ENCODE assay signal across 1 cellular context in genomic region chr19:17075860-17076538, GRCh38.
TF ChIP-seq lines count a peak whose summit lies in the region.

No MANE protein-coding gene starts in this region.

TF ChIP-seq in HEK293, 187 proteins besides CTCF, POLR2A, EP300 and RAD21 (continued from another document and continues in another):
- TF ChIP-seq PRDM10 (tag by site-specific recombination; IDR thresholded peaks at IDR 0.05) (peak; percentile 88), ZNF211 (tag by site-specific recombination; IDR thresholded peaks at IDR 0.05; ENCODE audit: low read depth) (no peak), SP2 (tag by site-specific recombination; IDR thresholded peaks at IDR 0.05) (peak; percentile 76), ZNF341 (tag by site-specific recombination; IDR thresholded peaks at IDR 0.05; ENCODE audit: low read depth) (peak; percentile 58; the same call in 1 of the 2 replicates), TRIM28 (IDR thresholded peaks at IDR 0.05; ENCODE audit: borderline replicate concordance, low read length) (no peak), ZBTB10 (tag by site-specific recombination; IDR thresholded peaks at IDR 0.05) (peak; percentile 83), GLI4 (tag by site-specific recombination; IDR thresholded peaks at IDR 0.05) (0 out of 2 replicates have a peak, but pooled peaks have one; percentile 79), BCL11B (tag by site-specific recombination; IDR thresholded peaks at IDR 0.05; ENCODE audit: low read depth) (peak; percentile 35; the same call in 1 of the 2 replicates), TCF7L2 (IDR thresholded peaks at IDR 0.05; ENCODE audit: borderline replicate concordance, low read depth, low read length) (no peak), HOXA7 (CRISPR knock-in tag; IDR thresholded peaks at IDR 0.05; ENCODE audit: borderline replicate concordance) (no peak), ZNF513 (tag by site-specific recombination; IDR thresholded peaks at IDR 0.05) (no peak), ZNF398 (tag by site-specific recombination; IDR thresholded peaks at IDR 0.05) (peak; percentile 98), ZNF133 (tag by site-specific recombination; IDR thresholded peaks at IDR 0.05) (0 out of 2 replicates have a peak, but pooled peaks have one; percentile 12), GLIS1 (tag by site-specific recombination; IDR thresholded peaks at IDR 0.05) (peak; percentile 70), ZIC2 (tag by site-specific recombination; IDR thresholded peaks at IDR 0.05) (peak; percentile 44; the same call in 1 of the 2 replicates), SP3 (tag by site-specific recombination; IDR thresholded peaks at IDR 0.05) (peak; percentile 38; the same call in 1 of the 2 replicates), ZNF248 (tag by site-specific recombination; IDR thresholded peaks at IDR 0.05) (no peak), REPIN1 (tag by site-specific recombination; IDR thresholded peaks at IDR 0.05; ENCODE audit: low read depth) (no peak), ZNF837 (tag by site-specific recombination; IDR thresholded peaks at IDR 0.05) (0 out of 2 replicates have a peak, but pooled peaks have one; percentile 52), REST (tag by site-specific recombination; IDR thresholded peaks at IDR 0.05) (no peak), HIC1 (tag by site-specific recombination; IDR thresholded peaks at IDR 0.05) (no peak), WT1 (tag by site-specific recombination; IDR thresholded peaks at IDR 0.05) (0 out of 2 replicates have a peak, but pooled peaks have one; percentile 45), HOXC10 (CRISPR knock-in tag; IDR thresholded peaks at IDR 0.05) (0 out of 2 replicates have a peak, but pooled peaks have one; percentile 35), ZNF623 (tag by site-specific recombination; IDR thresholded peaks at IDR 0.05) (no peak), ZNF580 (tag by site-specific recombination; IDR thresholded peaks at IDR 0.05) (no peak), ZNF184 (tag by site-specific recombination; IDR thresholded peaks at IDR 0.05) (no peak), KLF8 (tag by site-specific recombination; IDR thresholded peaks at IDR 0.05) (peak; percentile 50; the same call in 1 of the 2 replicates), ZFP41 (tag by site-specific recombination; IDR thresholded peaks at IDR 0.05; ENCODE audit: borderline replicate concordance) (peak; percentile 26; the same call in 1 of the 2 replicates), ZBTB20 (tag by site-specific recombination; IDR thresholded peaks at IDR 0.05) (peak; percentile 65; the same call in 1 of the 2 replicates), ZNF214 (tag by site-specific recombination; IDR thresholded peaks at IDR 0.05; ENCODE audit: borderline replicate concordance) (no peak), ZNF37A (tag by site-specific recombination; IDR thresholded peaks at IDR 0.05) (peak; percentile 61; the same call in 1 of the 2 replicates), ZNF366 (tag by site-specific recombination; conservative IDR thresholded peaks at IDR 0.05) (no peak), OSR2 (tag by site-specific recombination; IDR thresholded peaks at IDR 0.05) (no peak), ZBTB26 (tag by site-specific recombination; optimal IDR thresholded peaks at IDR 0.05) (peak; percentile 6), ZNF645 (tag by site-specific recombination; IDR thresholded peaks at IDR 0.05) (0 out of 2 replicates have a peak, but pooled peaks have one; percentile 82), ZBTB7A (tag by site-specific recombination; IDR thresholded peaks at IDR 0.05; ENCODE audit: low read depth) (peak; percentile 96), ZNF404 (tag by site-specific recombination; IDR thresholded peaks at IDR 0.05) (no peak), GLIS2 (tag by site-specific recombination; IDR thresholded peaks at IDR 0.05) (peak; percentile 98), ZNF571 (tag by site-specific recombination; IDR thresholded peaks at IDR 0.05) (no peak), ZNF302 (tag by site-specific recombination; IDR thresholded peaks at IDR 0.05; ENCODE audit: low read depth) (no peak), KLF16 (tag by site-specific recombination; IDR thresholded peaks at IDR 0.05) (peak; percentile 31; the same call in 1 of the 2 replicates), ZNF23 (tag by site-specific recombination; IDR thresholded peaks at IDR 0.05; ENCODE audit: borderline replicate concordance) (no peak), KLF9 (tag by site-specific recombination; IDR thresholded peaks at IDR 0.05; ENCODE audit: low read depth) (peak; percentile 6), RBAK (tag by site-specific recombination; IDR thresholded peaks at IDR 0.05) (no peak), ZFP69B (tag by site-specific recombination; IDR thresholded peaks at IDR 0.05) (peak; percentile 13; the same call in 1 of the 2 replicates), ZNF600 (tag by site-specific recombination; IDR thresholded peaks at IDR 0.05) (peak; percentile 68; the same call in 1 of the 2 replicates)
